Comparison of ENCODE assay signal across 8 cellular contexts in the genomic region with DNA sequence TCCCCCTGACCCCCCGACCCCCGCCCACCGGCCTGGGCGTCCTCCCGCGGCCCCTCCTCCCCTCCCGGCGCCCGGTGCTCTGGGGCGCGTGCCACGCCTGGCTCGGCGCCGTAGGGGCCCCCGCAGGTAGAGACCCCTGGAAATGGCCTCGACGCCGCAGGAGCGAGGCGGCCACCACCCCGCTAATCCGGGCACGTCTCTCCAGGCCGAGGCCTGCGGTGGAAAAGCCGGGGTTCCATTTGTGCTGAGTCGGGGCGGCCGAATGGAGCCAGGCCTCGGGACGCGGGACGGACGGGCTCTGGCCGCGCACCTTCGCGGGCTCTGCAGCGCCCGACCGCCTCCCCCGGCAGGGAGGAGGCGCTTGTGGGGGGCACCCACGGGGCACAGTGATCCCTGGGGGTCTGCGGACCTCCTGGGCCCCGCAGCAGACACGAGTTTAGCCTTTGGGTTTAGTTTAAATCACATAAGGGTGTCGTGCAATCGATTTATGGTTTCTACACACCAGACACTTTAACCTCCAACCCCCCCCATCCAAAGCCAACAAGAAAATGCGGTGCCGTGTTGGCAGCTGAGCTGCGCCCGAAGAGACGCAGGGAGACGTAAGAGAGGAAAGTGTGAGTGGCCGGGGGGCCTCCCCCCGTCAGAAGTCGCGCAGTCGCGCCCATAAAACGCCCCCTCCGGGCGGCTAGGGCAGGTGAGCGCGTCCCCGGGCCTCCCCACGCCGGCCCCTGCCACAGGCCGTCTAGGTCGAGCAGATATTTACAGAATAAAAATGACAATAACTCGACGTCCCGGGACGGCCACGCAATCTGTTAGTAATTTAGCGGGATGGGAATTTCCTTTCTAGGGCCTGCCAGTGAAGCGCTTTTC. TPM values are rescaled to one million over a fixed set of nuclear protein-coding genes. Genes with fewer than 3 reads are reported as not detected.
DNase-seq lines count a peak whose midpoint lies in the region; ATAC-seq and TF ChIP-seq lines count a peak whose summit lies in the region.

No MANE protein-coding gene starts in this region.

- peak overlapping the region; percentile 45 to 54 for H3K4me3 ChIP-seq in left lung

- no peaks in the 10 kb centered on the region for H3K36me3 ChIP-seq in left lung

- H3K4me1 ChIP-seq in left lung, result peaks cover 16 to 66% of the 10 kb centered on the region in 2 donors

- peak overlapping the region; percentile 87 to 90 for H3K27ac ChIP-seq in left lung

- peaks cover 0 to 95% of the 10 kb centered on the region in 2 donors for H3K27me3 ChIP-seq in left lung

- no peaks in the 10 kb centered on the region for H3K9me3 ChIP-seq in left lung

- intact Hi-C loops in MCF 10A (cut with micrococcal nuclease), result no loop called here
- intact Hi-C loops in left lung (cut with DNase I), result no loop called here

- H3K4me1 Mint-ChIP-seq in MCF 10A (ENCODE audit: insufficient read depth, unreplicated experiment), result no peaks in the 10 kb centered on the region

- no peaks in the 10 kb centered on the region for H3K27me3 Mint-ChIP-seq in MCF 10A (ENCODE audit: insufficient read depth, unreplicated experiment)

- H3K4me3 Mint-ChIP-seq in MCF 10A (ENCODE audit: unreplicated experiment), result peak overlapping the region; percentile 54

- CTCF ChIA-PET in MCF 10A (lab: Yijun Ruan, JAX), result interaction anchor here (0.5 to 5.5 kb wide), 4 partner anchors 10 to 280 kb away, joined by 4 to 39 read pairs (median 5); no protein-coding TSS in a partner anchor

- H3K27ac Mint-ChIP-seq in MCF 10A (ENCODE audit: low read depth, unreplicated experiment), result no peak overlapping the region

- BruUV-seq in MCF 10A (replicated peaks; lab: Mats Ljungman, UMichigan), result no TSS peak

- no peaks in the 10 kb centered on the region for H3K9me3 Mint-ChIP-seq in MCF 10A (ENCODE audit: unreplicated experiment)

- peak; percentile 30 for ATAC-seq in left lung
- no peak for ATAC-seq in GM21515 (IDR thresholded peaks at IDR 0.05; ENCODE audit: unreplicated experiment)
- no peak for ATAC-seq in HG02885 (IDR thresholded peaks at IDR 0.05; ENCODE audit: poor library complexity, unreplicated experiment)

- peaks cover under 1% of the 10 kb centered on the region for H3K36me3 Mint-ChIP-seq in MCF 10A (ENCODE audit: insufficient read depth, unreplicated experiment)

- POLR2A ChIA-PET in MCF 10A (lab: Yijun Ruan, JAX), result interaction anchor here (1.3 kb wide), 1 partner anchor 10 kb away, joined by 5 read pairs; no protein-coding TSS in a partner anchor

- DNase-seq in DMS53 (lab: John Stamatoyannopoulos, UW) (peak; percentile 38), DMS53 treated with DMSO at 0.1 percent for 48 hours (lab: John Stamatoyannopoulos, UW; ENCODE audit: unreplicated experiment) (no peak), T follicular helper cell (ENCODE audit: low read depth) (peak; percentile 56), MCF 10A (ENCODE audit: unreplicated experiment) (no peak), left lung (peak; percentile 44 to 79)
- DNase-seq in stimulated activated CD4-positive, alpha-beta T cell treated with anti-CD3 and anti-CD28 coated beads, TNF-alpha, amount 100 ng/mL, for 1 hour (ENCODE audit: low read depth in 3 of 3, low spot score in 1 of 3), result peak in 2 of 3 donors; percentile 56 to 57

- TF ChIP-seq CTCF in MCF 10A (IDR thresholded peaks at IDR 0.05; ENCODE audit: unreplicated experiment), result no peak
- TF ChIP-seq CTCF in left lung (IDR thresholded peaks at IDR 0.05), result no peak

RNA-seq across cellular contexts. Expression of gene NFATC1, which starts 1.1 kb away (rescaled TPM):
- 2.0 and 3.7 TPM in 2 replicates for total RNA-seq in MCF 10A (2022)
- total RNA-seq in left lung, result 10 to 100 TPM; 16.0 to 17.1 TPM

Comparison
In these comparisons a context has a peak if more than half of its experiments do, and no peak if none do; other contexts are left out.
1. DNase-seq: peak in DMS53 (single experiment), T follicular helper cell (single experiment), left lung (2 of 2) and stimulated activated CD4-positive, alpha-beta T cell treated with anti-CD3 and anti-CD28 coated beads, TNF-alpha, amount 100 ng/mL, for 1 hour (2 of 3); none in DMS53 treated with DMSO at 0.1 percent for 48 hours (single experiment) and MCF 10A (single experiment).